8 cellular contexts compared by ENCODE assay signal in genomic region chr1:34786521-34787325, GRCh38. TPM values are rescaled to one million over a fixed set of nuclear protein-coding genes. Genes with fewer than 3 reads are reported as not detected.
DNase-seq lines count a peak whose midpoint lies in the region; ATAC-seq, FAIRE-seq and TF ChIP-seq lines count a peak whose summit lies in the region.

No MANE protein-coding gene starts in this region.

- H2AFZ ChIP-seq in Loucy (ENCODE audit: low read length) (no peak overlapping the region), neuronal stem cell (ENCODE audit: low read length) (peak overlapping the region; percentile 1)

- H2AK5ac ChIP-seq in neuronal stem cell (ENCODE audit: low read depth, low read length): no peak overlapping the region

- no peak overlapping the region for H2BK12ac ChIP-seq in neuronal stem cell (ENCODE audit: low read length)

- no peaks in the 10 kb centered on the region for H3K79me2 ChIP-seq in Loucy (ENCODE audit: insufficient read depth, low read length)

- DNase-seq in GDM1 (lab: John Stamatoyannopoulos, UW) (peak; percentile 36), RCC 7860 (ENCODE audit: low spot score) (peak; percentile 60), activated T-helper 1 cell treated with Interleukin-2 at 50 U/mL for 16 hours (ENCODE audit: low read depth) (peak; percentile 21), fibroblast of the aortic adventitia (ENCODE audit: low read depth) (peak; percentile 79), neuronal stem cell (ENCODE audit: low spot score) (peak; percentile 51), stromal cell of bone marrow (ENCODE audit: low read depth) (peak; percentile 51)

- no peaks in the 10 kb centered on the region for H3K9me2 ChIP-seq in Loucy (replicated peaks; ENCODE audit: low read depth, low read length)

- H4K20me1 ChIP-seq in Loucy (ENCODE audit: insufficient read depth, low read length, poor library complexity, severe bottlenecking): no peaks in the 10 kb centered on the region

- H2BK120ac ChIP-seq in neuronal stem cell (ENCODE audit: low read depth, low read length): no peak overlapping the region

- no peak for FAIRE-seq in RCC 7860 (lab: Jason Lieb, UNC)

- no peak overlapping the region for H2BK15ac ChIP-seq in neuronal stem cell (ENCODE audit: low read length)

- H4K8ac ChIP-seq in neuronal stem cell (ENCODE audit: low read depth, low read length): no peak overlapping the region

- ATAC-seq in GM21515 (IDR thresholded peaks at IDR 0.05; ENCODE audit: unreplicated experiment): no peak

- H3K23ac ChIP-seq in neuronal stem cell (ENCODE audit: low read depth, low read length, poor library complexity): peak overlapping the region; percentile 14

- H4K91ac ChIP-seq in neuronal stem cell (ENCODE audit: low read depth, low read length, poor library complexity): no peak overlapping the region

- no peaks in the 10 kb centered on the region for H3K9me3 ChIP-seq in Loucy (ENCODE audit: insufficient read depth, low read depth, low read length)
- H3K9me3 ChIP-seq in neuronal stem cell (replicated peaks in 1 of 2; ENCODE audit: control insufficient read depth in 2 of 2, insufficient read depth in 1 of 2, low read depth in 1 of 2, low read length in 2 of 2): peaks cover 2 to 5% of the 10 kb centered on the region in 2 donors

- no peak overlapping the region for H3K18ac ChIP-seq in neuronal stem cell (ENCODE audit: low read length)

- no peak overlapping the region for H3K4ac ChIP-seq in neuronal stem cell (ENCODE audit: low read length)

- H3K27ac ChIP-seq in neuronal stem cell (replicated peaks; ENCODE audit: low read length): no peak overlapping the region

- H3K4me1 ChIP-seq in Loucy (ENCODE audit: insufficient read depth, low read length, poor library complexity, severe bottlenecking): no peaks in the 10 kb centered on the region
- H3K4me1 ChIP-seq in neuronal stem cell (ENCODE audit: control insufficient read depth in 2 of 2, insufficient read depth in 1 of 2, low read depth in 1 of 2, low read length in 2 of 2): peaks cover 0 to 3% of the 10 kb centered on the region in 2 donors

- H3K4me3 ChIP-seq in Loucy (ENCODE audit: low read length, poor library complexity, severe bottlenecking): no peak overlapping the region
- no peak overlapping the region for H3K4me3 ChIP-seq in fibroblast of the aortic adventitia (ENCODE audit: low read depth, low read length)
- no peak overlapping the region for H3K4me3 ChIP-seq in neuronal stem cell (ENCODE audit: low read length in 2 of 2)

- WGBS in neuronal stem cell (ENCODE audit: extremely low coverage in 2 of 2, insufficient read length in 2 of 2, insufficient replicate concordance in 1 of 2), 2 donors: no CpG with 5 or more reads among the region's 14 CpGs

- H3K4me2 ChIP-seq in Loucy (ENCODE audit: low read depth, low read length, poor library complexity, severe bottlenecking): no peak overlapping the region
- H3K4me2 ChIP-seq in neuronal stem cell (ENCODE audit: insufficient read depth, low read length, poor library complexity, severe bottlenecking): no peak overlapping the region

- peak overlapping the region; percentile 11 for H3K14ac ChIP-seq in neuronal stem cell (ENCODE audit: low read length)

- TF ChIP-seq CTCF in Loucy (conservative IDR thresholded peaks at IDR 0.05; ENCODE audit: low read length): peak; percentile 86
- peak; percentile 90 for TF ChIP-seq CTCF in fibroblast of the aortic adventitia (IDR thresholded peaks at IDR 0.05; ENCODE audit: insufficient read depth, low read length)

- no peak overlapping the region for H2BK5ac ChIP-seq in neuronal stem cell (ENCODE audit: low read length)

- no peak overlapping the region for H3K9ac ChIP-seq in Loucy (ENCODE audit: low read depth, low read length, poor library complexity, severe bottlenecking)
- H3K9ac ChIP-seq in neuronal stem cell (ENCODE audit: low read depth, low read length, poor library complexity): no peak overlapping the region

- no peaks in the 10 kb centered on the region for H3K27me3 ChIP-seq in Loucy (ENCODE audit: insufficient read depth, low read length, poor library complexity, severe bottlenecking)
- H3K27me3 ChIP-seq in neuronal stem cell (ENCODE audit: control insufficient read depth in 3 of 3, insufficient read depth in 3 of 3, low read depth in 1 of 3, low read length in 3 of 3): peaks cover 4 to 22% (median 13%) of the 10 kb centered on the region in 3 experiments

- H3K36me3 ChIP-seq in Loucy (ENCODE audit: insufficient read depth, low read length) (no peaks in the 10 kb centered on the region), neuronal stem cell (replicated peaks in 1 of 2; ENCODE audit: control insufficient read depth in 2 of 2, insufficient read depth in 2 of 2, low read length in 2 of 2) (no peaks in the 10 kb centered on the region)

- no peaks in the 10 kb centered on the region for H3F3A ChIP-seq in Loucy (ENCODE audit: low read depth)

- H3K79me1 ChIP-seq in neuronal stem cell (ENCODE audit: low read depth, low read length): no peaks in the 10 kb centered on the region

RNA-seq across cellular contexts. Expression of gene GJB3, which starts 5.7 kb away (rescaled TPM):
- not detected in 2 replicates for total RNA-seq in fibroblast of the aortic adventitia (ENCODE audit: low replicate concordance)
- polyA plus RNA-seq in neuronal stem cell (2013, experiment 1 of 2): not detected
- not detected for polyA plus RNA-seq in neuronal stem cell (2013, experiment 2 of 2)

RNA-seq across cellular contexts. Expression of gene GJA4, which starts 6.1 kb away (rescaled TPM):
- not detected in 2 replicates for total RNA-seq in fibroblast of the aortic adventitia (ENCODE audit: low replicate concordance)
- 0.01 TPM for polyA plus RNA-seq in neuronal stem cell (2013, experiment 1 of 2)
- not detected for polyA plus RNA-seq in neuronal stem cell (2013, experiment 2 of 2)

RNA-seq across cellular contexts. Expression of gene GJB4, which starts 27.2 kb away (rescaled TPM):
- total RNA-seq in fibroblast of the aortic adventitia (ENCODE audit: low replicate concordance): not detected in 2 replicates
- not detected for polyA plus RNA-seq in neuronal stem cell (2013, experiment 1 of 2)
- not detected for polyA plus RNA-seq in neuronal stem cell (2013, experiment 2 of 2)

RNA-seq across cellular contexts. Expression of gene GJB5, which starts 31.9 kb away (rescaled TPM):
- not detected in 2 replicates for total RNA-seq in fibroblast of the aortic adventitia (ENCODE audit: low replicate concordance)
- 0.03 TPM for polyA plus RNA-seq in neuronal stem cell (2013, experiment 1 of 2)
- 0.07 TPM for polyA plus RNA-seq in neuronal stem cell (2013, experiment 2 of 2)

Comparison
In these comparisons a context has a peak if more than half of its experiments do, and no peak if none do; other contexts are left out.
1. DNase-seq: peak in every context shown above with its lines; median percentile 79 in fibroblast of the aortic adventitia; 60 in RCC 7860; 51 in neuronal stem cell; 51 in stromal cell of bone marrow; 36 in GDM1; 21 in activated T-helper 1 cell treated with Interleukin-2 at 50 U/mL for 16 hours.